Comparison of ENCODE assay signal across 1 cellular context in the genomic region with DNA sequence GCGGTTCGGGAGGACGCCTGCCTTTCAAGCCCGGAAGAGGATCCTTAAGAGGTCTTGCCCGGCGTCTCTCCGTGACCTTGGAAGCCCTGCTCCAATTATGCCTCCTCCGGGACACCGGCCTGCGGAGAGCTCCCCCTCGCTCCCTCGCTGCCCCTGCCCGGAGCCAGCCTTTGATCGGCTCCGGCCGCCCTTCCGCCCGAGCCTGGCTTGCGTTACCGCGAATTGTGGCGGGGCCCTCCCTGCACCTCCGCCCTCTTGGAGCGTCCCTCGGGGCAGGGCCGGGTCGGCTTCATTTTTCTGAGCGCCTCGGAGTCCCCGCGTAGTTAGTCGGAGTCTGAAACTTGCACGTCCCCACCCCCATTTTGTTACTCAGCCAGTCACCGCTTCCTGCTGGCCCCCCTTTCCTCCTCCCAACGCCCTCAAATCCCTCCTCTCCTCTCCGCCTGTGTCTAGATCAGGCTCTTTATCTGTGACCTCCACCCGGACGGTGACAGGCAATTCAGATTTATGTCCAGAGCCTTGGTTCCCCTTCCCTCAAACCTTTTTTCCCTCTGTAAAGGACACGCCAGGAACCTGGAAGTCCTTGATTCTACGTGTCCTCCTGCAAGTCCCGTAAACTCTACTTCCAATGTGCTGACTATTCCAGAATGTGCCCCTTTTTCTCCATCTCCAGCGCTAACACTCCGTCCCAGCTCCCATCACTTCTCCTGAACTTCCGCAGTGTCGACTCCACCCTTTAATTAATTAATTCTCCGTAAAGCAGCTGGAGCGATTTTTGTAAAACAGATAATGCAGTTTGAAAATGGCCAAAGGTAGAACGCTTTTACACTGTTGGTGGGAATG.
TF ChIP-seq lines count a peak whose summit lies in the region.

No MANE protein-coding gene starts in this region.

TF ChIP-seq in HepG2, 621 proteins besides CTCF, POLR2A, EP300 and RAD21 (continued from another document and continues in another):
- TF ChIP-seq ZNF318 (CRISPR knock-in tag; IDR thresholded peaks at IDR 0.05): 0 out of 2 replicates have a peak, but pooled peaks have one; percentile 7
- no peak for TF ChIP-seq NR1H2 (CRISPR knock-in tag; IDR thresholded peaks at IDR 0.05; ENCODE audit: borderline replicate concordance, low read depth)
- TF ChIP-seq ZFP36L1 (CRISPR knock-in tag; IDR thresholded peaks at IDR 0.05): 0 out of 2 replicates have a peak, but pooled peaks have one; percentile 41
- TF ChIP-seq, protein P1, sequence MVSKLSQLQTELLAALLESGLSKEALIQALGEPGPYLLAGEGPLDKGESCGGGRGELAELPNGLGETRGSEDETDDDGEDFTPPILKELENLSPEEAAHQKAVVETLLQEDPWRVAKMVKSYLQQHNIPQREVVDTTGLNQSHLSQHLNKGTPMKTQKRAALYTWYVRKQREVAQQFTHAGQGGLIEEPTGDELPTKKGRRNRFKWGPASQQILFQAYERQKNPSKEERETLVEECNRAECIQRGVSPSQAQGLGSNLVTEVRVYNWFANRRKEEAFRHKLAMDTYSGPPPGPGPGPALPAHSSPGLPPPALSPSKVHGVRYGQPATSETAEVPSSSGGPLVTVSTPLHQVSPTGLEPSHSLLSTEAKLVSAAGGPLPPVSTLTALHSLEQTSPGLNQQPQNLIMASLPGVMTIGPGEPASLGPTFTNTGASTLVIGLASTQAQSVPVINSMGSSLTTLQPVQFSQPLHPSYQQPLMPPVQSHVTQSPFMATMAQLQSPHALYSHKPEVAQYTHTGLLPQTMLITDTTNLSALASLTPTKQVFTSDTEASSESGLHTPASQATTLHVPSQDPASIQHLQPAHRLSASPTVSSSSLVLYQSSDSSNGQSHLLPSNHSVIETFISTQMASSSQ (IDR thresholded peaks at IDR 0.05; ENCODE audit: low read depth): no peak
- TF ChIP-seq, protein P1 (CRISPR knock-in tag; IDR thresholded peaks at IDR 0.05; ENCODE audit: borderline replicate concordance): no peak
- 0 out of 2 replicates have a peak, but pooled peaks have one; percentile 31 for TF ChIP-seq NR2C2 (CRISPR knock-in tag; IDR thresholded peaks at IDR 0.05; ENCODE audit: borderline replicate concordance)
- no peak for TF ChIP-seq HNF4G (IDR thresholded peaks at IDR 0.05; ENCODE audit: borderline replicate concordance, low read depth, low read length)
- 0 out of 2 replicates have a peak, but pooled peaks have one; percentile 23 for TF ChIP-seq HNF4G (CRISPR knock-in tag; IDR thresholded peaks at IDR 0.05; ENCODE audit: borderline replicate concordance, low read depth)
- TF ChIP-seq RNF219 (CRISPR knock-in tag; IDR thresholded peaks at IDR 0.05): no peak
- TF ChIP-seq ZSCAN31 (CRISPR knock-in tag; IDR thresholded peaks at IDR 0.05; ENCODE audit: low read depth): peak; percentile 72
- TF ChIP-seq ZNF501 (CRISPR knock-in tag; IDR thresholded peaks at IDR 0.05): peak; percentile 69; the same call in 1 of the 2 replicates
- TF ChIP-seq MXD3 (CRISPR knock-in tag; IDR thresholded peaks at IDR 0.05): peak; percentile 19; the same call in 1 of the 2 replicates
- no peak for TF ChIP-seq TCF12 (IDR thresholded peaks at IDR 0.05)
- peak; percentile 83; the same call in 1 of the 2 replicates for TF ChIP-seq TCF12 (CRISPR knock-in tag; IDR thresholded peaks at IDR 0.05)
- TF ChIP-seq ZNF709 (CRISPR knock-in tag; IDR thresholded peaks at IDR 0.05): no peak
- peak; percentile 53 for TF ChIP-seq XRCC5 (optimal IDR thresholded peaks at IDR 0.05; ENCODE audit: low read length)
- TF ChIP-seq ZNF263 (CRISPR knock-in tag; IDR thresholded peaks at IDR 0.05): peak; percentile 53; the same call in 1 of the 2 replicates
- TF ChIP-seq HNRNPLL (IDR thresholded peaks at IDR 0.05; ENCODE audit: low read depth, low read length, poor library complexity, severe bottlenecking): peak; percentile 15
- TF ChIP-seq ZNF567 (CRISPR knock-in tag; IDR thresholded peaks at IDR 0.05; ENCODE audit: borderline replicate concordance): peak; percentile 96
- peak; percentile 66; the same call in 1 of the 2 replicates for TF ChIP-seq EEA1 (CRISPR knock-in tag; IDR thresholded peaks at IDR 0.05; ENCODE audit: borderline replicate concordance)
- no peak for TF ChIP-seq SMARCC2 (IDR thresholded peaks at IDR 0.05)
- peak; percentile 41; the same call in 1 of the 2 replicates for TF ChIP-seq DMAP1 (CRISPR knock-in tag; IDR thresholded peaks at IDR 0.05)
- TF ChIP-seq CREM (IDR thresholded peaks at IDR 0.05): 0 out of 2 replicates have a peak, but pooled peaks have one; percentile 9
- no peak for TF ChIP-seq CREM (CRISPR knock-in tag; IDR thresholded peaks at IDR 0.05)
- TF ChIP-seq SRF (IDR thresholded peaks at IDR 0.05; ENCODE audit: low read depth, low read length): no peak
- no peak for TF ChIP-seq REL (CRISPR knock-in tag; conservative IDR thresholded peaks at IDR 0.05)
- peak; percentile 4; the same call in 1 of the 2 replicates for TF ChIP-seq FOSL2 (CRISPR knock-in tag; IDR thresholded peaks at IDR 0.05)
- TF ChIP-seq AGO2 (optimal IDR thresholded peaks at IDR 0.05; ENCODE audit: low read depth, low read length): peak; percentile 87
- TF ChIP-seq ZNF264 (CRISPR knock-in tag; IDR thresholded peaks at IDR 0.05): 0 out of 2 replicates have a peak, but pooled peaks have one; percentile 10
- TF ChIP-seq KDM3A (CRISPR knock-in tag; IDR thresholded peaks at IDR 0.05; ENCODE audit: low read depth): 0 out of 2 replicates have a peak, but pooled peaks have one; percentile 34
- TF ChIP-seq KLF16 (CRISPR knock-in tag; IDR thresholded peaks at IDR 0.05): peak in 1 of 2 experiments; percentile 23; a peak in 1 of 4 replicates
- TF ChIP-seq, protein P2, sequence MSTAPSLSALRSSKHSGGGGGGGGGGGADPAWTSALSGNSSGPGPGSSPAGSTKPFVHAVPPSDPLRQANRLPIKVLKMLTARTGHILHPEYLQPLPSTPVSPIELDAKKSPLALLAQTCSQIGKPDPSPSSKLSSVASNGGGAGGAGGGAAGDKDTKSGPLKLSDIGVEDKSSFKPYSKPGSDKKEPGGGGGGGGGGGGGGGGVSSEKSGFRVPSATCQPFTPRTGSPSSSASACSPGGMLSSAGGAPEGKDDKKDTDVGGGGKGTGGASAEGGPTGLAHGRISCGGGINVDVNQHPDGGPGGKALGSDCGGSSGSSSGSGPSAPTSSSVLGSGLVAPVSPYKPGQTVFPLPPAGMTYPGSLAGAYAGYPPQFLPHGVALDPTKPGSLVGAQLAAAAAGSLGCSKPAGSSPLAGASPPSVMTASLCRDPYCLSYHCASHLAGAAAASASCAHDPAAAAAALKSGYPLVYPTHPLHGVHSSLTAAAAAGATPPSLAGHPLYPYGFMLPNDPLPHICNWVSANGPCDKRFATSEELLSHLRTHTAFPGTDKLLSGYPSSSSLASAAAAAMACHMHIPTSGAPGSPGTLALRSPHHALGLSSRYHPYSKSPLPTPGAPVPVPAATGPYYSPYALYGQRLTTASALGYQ (CRISPR knock-in tag; IDR thresholded peaks at IDR 0.05): 0 out of 2 replicates have a peak, but pooled peaks have one; percentile 41
- TF ChIP-seq, protein P3, sequence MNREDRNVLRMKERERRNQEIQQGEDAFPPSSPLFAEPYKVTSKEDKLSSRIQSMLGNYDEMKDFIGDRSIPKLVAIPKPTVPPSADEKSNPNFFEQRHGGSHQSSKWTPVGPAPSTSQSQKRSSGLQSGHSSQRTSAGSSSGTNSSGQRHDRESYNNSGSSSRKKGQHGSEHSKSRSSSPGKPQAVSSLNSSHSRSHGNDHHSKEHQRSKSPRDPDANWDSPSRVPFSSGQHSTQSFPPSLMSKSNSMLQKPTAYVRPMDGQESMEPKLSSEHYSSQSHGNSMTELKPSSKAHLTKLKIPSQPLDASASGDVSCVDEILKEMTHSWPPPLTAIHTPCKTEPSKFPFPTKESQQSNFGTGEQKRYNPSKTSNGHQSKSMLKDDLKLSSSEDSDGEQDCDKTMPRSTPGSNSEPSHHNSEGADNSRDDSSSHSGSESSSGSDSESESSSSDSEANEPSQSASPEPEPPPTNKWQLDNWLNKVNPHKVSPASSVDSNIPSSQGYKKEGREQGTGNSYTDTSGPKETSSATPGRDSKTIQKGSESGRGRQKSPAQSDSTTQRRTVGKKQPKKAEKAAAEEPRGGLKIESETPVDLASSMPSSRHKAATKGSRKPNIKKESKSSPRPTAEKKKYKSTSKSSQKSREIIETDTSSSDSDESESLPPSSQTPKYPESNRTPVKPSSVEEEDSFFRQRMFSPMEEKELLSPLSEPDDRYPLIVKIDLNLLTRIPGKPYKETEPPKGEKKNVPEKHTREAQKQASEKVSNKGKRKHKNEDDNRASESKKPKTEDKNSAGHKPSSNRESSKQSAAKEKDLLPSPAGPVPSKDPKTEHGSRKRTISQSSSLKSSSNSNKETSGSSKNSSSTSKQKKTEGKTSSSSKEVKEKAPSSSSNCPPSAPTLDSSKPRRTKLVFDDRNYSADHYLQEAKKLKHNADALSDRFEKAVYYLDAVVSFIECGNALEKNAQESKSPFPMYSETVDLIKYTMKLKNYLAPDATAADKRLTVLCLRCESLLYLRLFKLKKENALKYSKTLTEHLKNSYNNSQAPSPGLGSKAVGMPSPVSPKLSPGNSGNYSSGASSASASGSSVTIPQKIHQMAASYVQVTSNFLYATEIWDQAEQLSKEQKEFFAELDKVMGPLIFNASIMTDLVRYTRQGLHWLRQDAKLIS (CRISPR knock-in tag; IDR thresholded peaks at IDR 0.05): peak; percentile 45; the same call in 1 of the 2 replicates
